In the genomic region with DNA sequence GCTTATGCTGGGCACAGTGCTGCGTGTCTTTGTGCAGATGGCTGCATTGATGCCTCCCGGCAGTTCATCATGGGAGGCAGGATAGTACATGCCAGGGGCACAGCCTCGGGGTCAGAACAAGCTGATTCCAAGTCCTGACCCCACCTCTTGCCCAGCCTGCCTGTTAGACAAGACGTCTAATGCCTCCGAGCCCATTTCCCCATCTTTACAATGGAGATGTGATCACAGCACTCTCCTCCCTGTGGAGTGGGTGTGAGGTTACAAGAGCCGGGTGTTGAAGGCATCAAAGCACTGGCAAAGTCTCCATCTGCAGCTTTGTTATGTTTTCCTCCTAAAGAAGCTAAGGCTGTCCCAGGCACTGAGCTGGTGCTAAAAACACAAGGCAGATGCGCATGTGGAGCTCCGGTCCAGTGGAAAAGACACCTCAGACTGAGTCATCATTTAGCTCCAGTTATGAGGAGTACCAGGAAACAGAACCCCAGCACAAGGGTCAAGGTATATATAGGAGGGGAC, we compare ENCODE assay signal across 9 cellular contexts.
DNase-seq lines count a peak whose midpoint lies in the region; ATAC-seq and TF ChIP-seq lines count a peak whose summit lies in the region.
"Had no signal": no experiment of that assay in that cellular context is flagged by ENCODE, and none has a peak within 500 bp of the region (broad histone marks: within the 10 kb centered on the region; RNA-seq: fewer than 3 reads in every experiment).

No MANE protein-coding gene starts in this region.

- H3K9me3 ChIP-seq in AG04450 (ENCODE audit: control insufficient read depth, insufficient read depth, low read length) (no peaks in the 10 kb centered on the region), MG63 (no peaks in the 10 kb centered on the region), mammary epithelial cell (replicated peaks; ENCODE audit: insufficient read depth, low read length) (no peaks in the 10 kb centered on the region)
- H3K9me3 ChIP-seq: stomach had no signal

- whole genome bisulfite sequencing in mammary epithelial cell (ENCODE audit: low coverage, missing lambda C conversion rate) = 7% methylated on average over 8 of the region's 8 CpGs

- TF ChIP-seq CTCF in AG04450 (IDR thresholded peaks at IDR 0.05; ENCODE audit: low read depth, low read length) (0 out of 2 replicates have a peak, but pooled peaks have one; percentile 2), mammary epithelial cell (conservative IDR thresholded peaks at IDR 0.05 in 1 of 2, IDR thresholded peaks at IDR 0.05 in 1 of 2; ENCODE audit: extremely low read depth in 1 of 2, insufficient read depth in 1 of 2, low read depth in 1 of 2, low read length in 2 of 2) (no peak)

- dilution Hi-C loops in mammary epithelial cell (cut with HindIII; ENCODE audit: low sequenced_read_pairs) = no loop called here

- no TSS peak for BruUV-seq in mammary epithelial cell (replicated peaks; lab: Mats Ljungman, UMichigan)

- POLR2A ChIA-PET in AG04450 (lab: Yijun Ruan, JAX) = interaction anchor here (0.7 to 1.7 kb wide), 6 partner anchors 74 to 170 kb away, joined by 3 to 19 read pairs (median 4); partner anchors contain the start of gene EPAS1

- peak; percentile 85 for DNase-seq in AG04450 (ENCODE audit: low read depth, low spot score)
- peak; percentile 81 for DNase-seq in MG63
- peak; percentile 87 for DNase-seq in mammary epithelial cell
- peak; percentile 69 for DNase-seq in kidney tubule cell (ENCODE audit: low spot score)
- no peak for DNase-seq in KBM-7
- DNase-seq in NK-92 (lab: John Stamatoyannopoulos, UW; ENCODE audit: unreplicated experiment) = no peak
- DNase-seq in activated gamma-delta T cell treated with Interleukin-2 at 50 U/mL for 16 hours = no peak
- DNase-seq: stomach had no signal

- H3K27ac ChIP-seq in AG04450 (ENCODE audit: low read depth, low read length) = peak overlapping the region; percentile 71
- H3K27ac ChIP-seq in mammary epithelial cell (ENCODE audit: insufficient read depth, low read depth, low read length) = peak overlapping the region; percentile 84
- H3K27ac ChIP-seq: stomach had no signal

- H3K4me3 ChIP-seq in AG04450 (ENCODE audit: low read depth, low read length) (no peak overlapping the region), MG63 (no peak overlapping the region), mammary epithelial cell (replicated peaks in 1 of 3; ENCODE audit: insufficient read depth in 1 of 3, low read depth in 2 of 3, low read length in 3 of 3) (no peak overlapping the region)
- H3K4me3 ChIP-seq: stomach had no signal

- in situ Hi-C loops in mammary epithelial cell (cut with MboI; ENCODE audit: low sequenced_read_pairs in 2 of 2) (no loop called here), KBM-7 (cut with MboI; ENCODE audit: low pct_unique_long_range_greater_than_20kb, low sequenced_read_pairs) (no loop called here)

- intact Hi-C loops in mammary epithelial cell (cut with micrococcal nuclease) = loop anchor here (1.0 to 5.0 kb wide), 4 partner anchors 74 to 159 kb away; partner anchors contain the start of gene EPAS1

- peak overlapping the region; percentile 67 for H3K4me2 ChIP-seq in mammary epithelial cell (ENCODE audit: insufficient read depth, low read depth, low read length)

- no peak for ATAC-seq in HG03432 (IDR thresholded peaks at IDR 0.05; ENCODE audit: unreplicated experiment)

- peak overlapping the region; percentile 84 for H2AFZ ChIP-seq in mammary epithelial cell (ENCODE audit: low read depth, low read length)

- peaks cover 2% of the 10 kb centered on the region; the same call in 1 of the 2 replicates for H3K36me3 ChIP-seq in MG63
- no peaks in the 10 kb centered on the region for H3K36me3 ChIP-seq in mammary epithelial cell (ENCODE audit: insufficient read depth, low read length)
- H3K36me3 ChIP-seq: stomach had no signal

- H3K9ac ChIP-seq in mammary epithelial cell (ENCODE audit: insufficient read depth, low read length) = peak overlapping the region; percentile 18

- CTCF ChIA-PET in AG04450 (lab: Charles Lee) (interaction anchor here (1.0 to 1.3 kb wide), 4 partner anchors 81 to 123 kb away, joined by 3 to 4 read pairs (median 3); no protein-coding TSS in a partner anchor), mammary epithelial cell (lab: Charles Lee; ENCODE audit: low non-redundant PET) (interaction anchor here (0.6 to 0.9 kb wide), 3 partner anchors 17 to 109 kb away, joined by 4 to 6 read pairs (median 5); no protein-coding TSS in a partner anchor)

- H3K27me3 ChIP-seq in AG04450 (ENCODE audit: control insufficient read depth, insufficient read depth, low read length) (no peaks in the 10 kb centered on the region), MG63 (no peaks in the 10 kb centered on the region), mammary epithelial cell (ENCODE audit: insufficient read depth, low read length) (no peaks in the 10 kb centered on the region)
- H3K27me3 ChIP-seq: stomach had no signal

- no peaks in the 10 kb centered on the region for H4K20me1 ChIP-seq in mammary epithelial cell (ENCODE audit: insufficient read depth, low read length)

- no peaks in the 10 kb centered on the region for H3K79me2 ChIP-seq in mammary epithelial cell (ENCODE audit: insufficient read depth, low read length)

- peaks cover 49% of the 10 kb centered on the region for H3K4me1 ChIP-seq in mammary epithelial cell (ENCODE audit: insufficient read depth, low read length)

Comparison
In these comparisons a context has a peak if more than half of its experiments do, and no peak if none do; other contexts are left out.
1. DNase-seq: peak in AG04450 (single experiment), MG63 (single experiment), mammary epithelial cell (single experiment) and kidney tubule cell (single experiment); none in KBM-7 (single experiment), NK-92 (single experiment) and activated gamma-delta T cell treated with Interleukin-2 at 50 U/mL for 16 hours (single experiment).